20 cellular contexts compared by ENCODE assay signal in the genomic region with DNA sequence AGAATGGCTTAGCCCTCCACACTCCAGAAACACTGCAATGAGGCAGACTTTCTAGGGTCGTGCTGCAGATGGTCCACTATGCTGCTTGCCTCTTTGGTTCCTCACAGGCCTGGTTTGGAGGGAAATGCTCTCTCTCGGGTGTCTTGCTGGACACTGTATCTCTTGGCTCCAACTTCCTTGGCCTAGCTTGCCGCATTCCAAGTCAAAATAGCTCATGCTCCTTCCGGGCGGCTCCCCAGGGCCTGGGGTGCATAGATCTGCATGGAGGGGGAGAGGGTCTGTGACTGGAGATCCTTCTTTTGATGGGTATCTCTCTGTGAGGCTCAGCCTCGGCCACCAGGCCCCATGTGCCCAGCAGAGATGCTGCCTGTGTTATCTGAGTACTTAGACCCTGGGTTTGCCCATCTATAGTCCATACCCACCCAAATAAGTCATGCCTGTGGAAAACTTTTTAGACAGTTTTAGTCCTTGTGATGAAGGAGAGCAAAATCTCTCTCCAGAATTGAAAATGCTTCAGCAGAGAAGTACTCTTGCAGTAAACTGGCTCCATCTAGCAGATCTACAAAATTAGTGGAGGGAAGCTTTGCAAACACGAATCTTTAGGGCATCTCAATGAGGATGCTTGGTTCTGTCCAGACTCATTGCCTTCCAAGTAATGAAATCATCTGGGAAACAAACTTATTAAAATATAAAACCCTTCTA.
"Had no signal": no experiment of that assay in that cellular context is flagged by ENCODE, and none has a peak within 500 bp of the region (broad histone marks: within the 10 kb centered on the region; RNA-seq: fewer than 3 reads in every experiment).

No MANE protein-coding gene starts in this region.

- H3K27me3 ChIP-seq: left lung, pancreas, suprapubic skin, transverse colon had no signal

- H3K4me3 ChIP-seq: dorsolateral prefrontal cortex, heart left ventricle, left lung, lung, pancreas, prostate gland, suprapubic skin, transverse colon had no signal

- H3K27ac ChIP-seq: dorsolateral prefrontal cortex, left lung, pancreas, prostate gland, suprapubic skin, transverse colon had no signal

- H3K4me1 ChIP-seq: left lung, pancreas, prostate gland, suprapubic skin, transverse colon had no signal

- H3K9me3 ChIP-seq: heart left ventricle, left lung, pancreas, prostate gland, suprapubic skin, transverse colon had no signal

- ATAC-seq: esophagus mucosa; left lung; natural killer cell treated with Interleukin-12 subunit alpha and Interleukin-12 subunit beta and Interleukin-15 and Interleukin-18, amount 100 ng/mL, for 72 hours; pancreas; stimulated activated naive CD8-positive, alpha-beta T cell treated with anti-CD3 and anti-CD28 coated beads, Interleukin-15, Interleukin-2, amounts not matched to agents 100 U/mL and 50 U/mL, for 24 hours had no signal

- H3K36me3 ChIP-seq: heart left ventricle, left lung, pancreas, prostate gland, suprapubic skin, transverse colon had no signal

- DNase-seq: central memory CD4-positive, alpha-beta T cell; cortex of kidney; dorsolateral prefrontal cortex; effector memory CD4-positive, alpha-beta T cell; left lung; mesenchymal stem cell; midbrain; occipital lobe; pancreas; retina; stimulated activated CD4-positive, alpha-beta T cell treated with anti-CD3 and anti-CD28 coated beads, Interleukin-4, amount 100 ng/mL, for 1 hour; stimulated activated CD8-positive, alpha-beta memory T cell treated with anti-CD3 and anti-CD28 coated beads, Interleukin-4, amount 100 ng/mL, for 48 hours; stimulated activated naive CD8-positive, alpha-beta T cell treated with anti-CD3 and anti-CD28 coated beads, Interleukin-15, Interleukin-2, amounts not matched to agents 100 U/mL and 50 U/mL, for 24 hours; transverse colon had no signal
